Comparison of ENCODE assay signal across 18 cellular contexts in the genomic region with DNA sequence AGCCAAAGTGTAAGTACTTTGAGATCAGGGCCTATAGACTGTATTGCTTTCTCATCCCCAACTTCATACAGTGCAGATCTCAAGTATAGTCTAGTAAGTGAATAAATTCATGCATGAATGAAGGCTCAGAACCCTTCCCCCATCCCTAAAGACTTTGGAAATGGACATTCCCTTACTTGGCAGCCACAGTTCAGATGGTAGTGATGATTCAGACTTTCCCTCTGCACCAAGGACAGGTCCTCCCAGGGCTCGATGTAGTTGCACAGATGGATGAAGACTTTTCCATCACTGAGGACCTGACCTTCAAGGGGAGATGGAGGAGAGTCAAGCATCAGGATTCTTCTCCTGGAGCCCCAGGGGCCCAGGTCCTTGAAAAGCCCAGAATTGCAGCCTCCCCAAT. TPM values are rescaled to one million over a fixed set of nuclear protein-coding genes. Genes with fewer than 3 reads are reported as not detected.
"Had no signal": no experiment of that assay in that cellular context is flagged by ENCODE, and none has a peak within 500 bp of the region (broad histone marks: within the 10 kb centered on the region; RNA-seq: fewer than 3 reads in every experiment).

No MANE protein-coding gene starts in this region.

- H3K4me3 Mint-ChIP-seq: activated CD8-positive, alpha-beta T cell treated with anti-CD3 and anti-CD28 coated beads for 36 hours; central memory CD8-positive, alpha-beta T cell; dendritic cell treated with granulocyte-macrophage colony-stimulating factor and Interleukin-4, amounts not matched to agents 40 ng/mL and 50 ng/mL, for 4 days; effector memory CD8-positive, alpha-beta T cell; memory B cell; nephron progenitor cell; T-cell had no signal

- H3K27ac Mint-ChIP-seq: activated CD8-positive, alpha-beta T cell treated with anti-CD3 and anti-CD28 coated beads for 36 hours; dendritic cell treated with granulocyte-macrophage colony-stimulating factor and Interleukin-4, amounts not matched to agents 40 ng/mL and 50 ng/mL, for 4 days; effector memory CD8-positive, alpha-beta T cell; memory B cell; nephron progenitor cell; T-cell had no signal

- H3K4me3 ChIP-seq: body of pancreas, heart left ventricle, stomach, thyroid gland had no signal

- H3K9me3 ChIP-seq: body of pancreas, heart left ventricle, stomach, thyroid gland had no signal

- H3K36me3 ChIP-seq: thyroid gland had no signal

- H3K27ac ChIP-seq: body of pancreas, stomach, thyroid gland, VCaP had no signal

- H3K36me3 Mint-ChIP-seq: memory B cell, T-cell had no signal

- DNase-seq: activated CD8-positive, alpha-beta memory T cell treated with anti-CD3 and anti-CD28 coated beads, Interleukin-2, amount 50 U/mL, for 4 hours; activated CD8-positive, alpha-beta T cell treated with anti-CD3 and anti-CD28 coated beads for 36 hours; activated naive CD4-positive, alpha-beta T cell; body of pancreas; effector memory CD8-positive, alpha-beta T cell; erythroblast; foreskin melanocyte; heart left ventricle; nephron progenitor cell; stimulated activated CD4-positive, alpha-beta T cell treated with anti-CD3 and anti-CD28 coated beads, Interleukin-4, amount 100 ng/mL, for 4 hours; stomach; T-cell; T1000; thyroid gland had no signal

- H3K9me3 Mint-ChIP-seq: activated CD8-positive, alpha-beta T cell treated with anti-CD3 and anti-CD28 coated beads for 36 hours; central memory CD8-positive, alpha-beta T cell; dendritic cell treated with granulocyte-macrophage colony-stimulating factor and Interleukin-4, amounts not matched to agents 40 ng/mL and 50 ng/mL, for 4 days; effector memory CD8-positive, alpha-beta T cell; memory B cell; nephron progenitor cell; T-cell had no signal

- H3K27me3 ChIP-seq: thyroid gland had no signal

- H3K4me1 Mint-ChIP-seq: central memory CD8-positive, alpha-beta T cell; memory B cell had no signal

RNA-seq across cellular contexts. Expression of a gene that starts 4.6 kb away (rescaled TPM):
- total RNA-seq: activated CD8-positive, alpha-beta T cell treated with anti-CD3 and anti-CD28 coated beads for 36 hours; T-cell had no signal
